ENCODE assay signal across 8 cellular contexts in genomic region chrX:26649534-26649933, GRCh38.
A peak's percentile ranks its signal among the peaks of the same experiment; 100 is the strongest.
DNase-seq lines count a peak whose midpoint lies in the region; ATAC-seq, FAIRE-seq and TF ChIP-seq lines count a peak whose summit lies in the region.

No MANE protein-coding gene starts in this region.

- no peak overlapping the region for H3K4me3 ChIP-seq in DND-41 (ENCODE audit: low read depth in 1 of 2, low read length in 2 of 2)
- no peak overlapping the region for H3K4me3 ChIP-seq in RWPE2 (ENCODE audit: severe bottlenecking)
- H3K4me3 ChIP-seq in kidney (ENCODE audit: low read length in 2 of 2), result no peak overlapping the region
- no peak overlapping the region for H3K4me3 ChIP-seq in aorta (ENCODE audit: low read length in 2 of 2)

- CTCF ChIA-PET in HEK293T (lab: Yijun Ruan, JAX), result no interaction called here

- intact Hi-C loops in kidney (cut with DNase I) (no loop called here), posterior cingulate gyrus (cut with DNase I) (no loop called here), aorta (cut with DNase I) (no loop called here)

- WGBS in aorta, 2 donors, result 42 to 57% methylated on average over 7 of the region's 7 CpGs

- H4K20me1 ChIP-seq in DND-41 (ENCODE audit: insufficient read depth, low read length), result no peaks in the 10 kb centered on the region

- H3K9ac ChIP-seq in DND-41 (ENCODE audit: low read depth, low read length), result no peak overlapping the region
- H3K9ac ChIP-seq in kidney (ENCODE audit: low read length in 2 of 2), result no peak overlapping the region

- no peaks in the 10 kb centered on the region for H3K9me3 ChIP-seq in DND-41 (ENCODE audit: insufficient read depth, low read length, severe bottlenecking)
- no peaks in the 10 kb centered on the region for H3K9me3 ChIP-seq in RWPE2 (ENCODE audit: severe bottlenecking)
- H3K9me3 ChIP-seq in kidney (ENCODE audit: control insufficient read depth in 1 of 2, low read length in 2 of 2), result peaks cover 0 to 5% of the 10 kb centered on the region in 2 donors
- H3K9me3 ChIP-seq in aorta (ENCODE audit: control insufficient read depth, low read length), result peaks cover 3% of the 10 kb centered on the region

- no peak for FAIRE-seq in kidney (lab: Jason Lieb, UNC)

- H3K79me2 ChIP-seq in DND-41 (ENCODE audit: insufficient read depth, low read length), result no peaks in the 10 kb centered on the region

- H3K36me3 ChIP-seq in DND-41 (ENCODE audit: insufficient read depth, low read length) (no peaks in the 10 kb centered on the region), RWPE2 (ENCODE audit: low read depth) (no peaks in the 10 kb centered on the region), kidney (ENCODE audit: control insufficient read depth in 1 of 2, insufficient read depth in 2 of 2, low read length in 2 of 2) (no peaks in the 10 kb centered on the region), aorta (ENCODE audit: control insufficient read depth in 1 of 2, insufficient read depth in 2 of 2, low read length in 1 of 2) (no peaks in the 10 kb centered on the region)

- H3K27me3 ChIP-seq in DND-41 (ENCODE audit: insufficient read depth, low read length, poor library complexity), result no peaks in the 10 kb centered on the region
- H3K27me3 ChIP-seq in RWPE2 (ENCODE audit: insufficient read depth, poor library complexity, severe bottlenecking), result no peaks in the 10 kb centered on the region
- no peaks in the 10 kb centered on the region for H3K27me3 ChIP-seq in aorta (ENCODE audit: control insufficient read depth in 1 of 2, insufficient read depth in 2 of 2, low read length in 1 of 2)

- TF ChIP-seq CTCF in DND-41 (IDR thresholded peaks at IDR 0.05; ENCODE audit: borderline replicate concordance, extremely low read depth, low read length, poor library complexity, severe bottlenecking) (peak; percentile 60), RWPE2 (IDR thresholded peaks at IDR 0.05; ENCODE audit: poor library complexity, severe bottlenecking) (peak; percentile 57), kidney (IDR thresholded peaks at IDR 0.05; ENCODE audit: borderline replicate concordance, extremely low read depth, insufficient read depth) (peak; percentile 20)

- no peaks in the 10 kb centered on the region for H3K4me1 ChIP-seq in DND-41 (ENCODE audit: insufficient read depth, low read length)
- H3K4me1 ChIP-seq in RWPE2 (ENCODE audit: insufficient read depth, poor library complexity, severe bottlenecking), result no peaks in the 10 kb centered on the region
- H3K4me1 ChIP-seq in kidney (ENCODE audit: control insufficient read depth in 1 of 2, insufficient read depth in 1 of 2, low read depth in 1 of 2, low read length in 2 of 2), result no peaks in the 10 kb centered on the region
- H3K4me1 ChIP-seq in aorta (ENCODE audit: control insufficient read depth in 1 of 2, insufficient read depth in 2 of 2, low read length in 2 of 2), result no peaks in the 10 kb centered on the region

- H3K27ac ChIP-seq in DND-41 (ENCODE audit: low read length), result no peak overlapping the region
- no peak overlapping the region for H3K27ac ChIP-seq in RWPE2 (ENCODE audit: poor library complexity, severe bottlenecking)
- no peak overlapping the region for H3K27ac ChIP-seq in kidney (ENCODE audit: low read depth in 2 of 2, low read length in 2 of 2)
- no peak overlapping the region for H3K27ac ChIP-seq in aorta (ENCODE audit: low read depth in 1 of 2, low read length in 2 of 2)

- no peak overlapping the region for H3K4me2 ChIP-seq in DND-41 (ENCODE audit: insufficient read depth, low read length)

- POLR2A ChIA-PET in HEK293T (lab: Yijun Ruan, JAX), result no interaction called here

- DNase-seq in DND-41, result no peak
- peak; percentile 15 for DNase-seq in HEK293T (ENCODE audit: extremely low spot score)
- no peak for DNase-seq in RWPE2 (ENCODE audit: low spot score)
- no peak for DNase-seq in kidney
- no peak for DNase-seq in central memory CD4-positive, alpha-beta T cell
- no peak for DNase-seq in posterior cingulate gyrus
- no peak for DNase-seq in aorta
- DNase-seq in stimulated activated naive CD8-positive, alpha-beta T cell treated with anti-CD3 and anti-CD28 coated beads, Interleukin-15, Interleukin-2, amounts not matched to agents 100 U/mL and 50 U/mL, for 24 hours, result no peak

- H2AFZ ChIP-seq in DND-41 (ENCODE audit: low read depth, low read length), result no peak overlapping the region

- no peak for ATAC-seq in DND-41 (ENCODE audit: insufficient read depth, low read depth)
- ATAC-seq in RWPE2 (ENCODE audit: low read depth), result no peak
- ATAC-seq in aorta (ENCODE audit: low FRiP score), result no peak
- no peak for ATAC-seq in stimulated activated naive CD8-positive, alpha-beta T cell treated with anti-CD3 and anti-CD28 coated beads, Interleukin-15, Interleukin-2, amounts not matched to agents 100 U/mL and 50 U/mL, for 24 hours

TF ChIP-seq in HEK293T, 16 proteins besides CTCF, POLR2A, EP300 and RAD21:
- TF ChIP-seq LEF1 (IDR thresholded peaks at IDR 0.05; ENCODE audit: borderline replicate concordance) (no peak), ARNT (IDR thresholded peaks at IDR 0.05) (no peak), SP1 (IDR thresholded peaks at IDR 0.05) (no peak), PKNOX1 (IDR thresholded peaks at IDR 0.05) (no peak), ZNF384 (IDR thresholded peaks at IDR 0.05) (no peak), FOXA1 (IDR thresholded peaks at IDR 0.05) (no peak), NFRKB (IDR thresholded peaks at IDR 0.05) (no peak), SUZ12 (IDR thresholded peaks at IDR 0.05) (no peak), BHLHE40 (IDR thresholded peaks at IDR 0.05; ENCODE audit: borderline replicate concordance) (no peak), L3MBTL2 (conservative IDR thresholded peaks at IDR 0.05) (no peak), TARDBP (IDR thresholded peaks at IDR 0.05) (no peak), FOXM1 (IDR thresholded peaks at IDR 0.05; ENCODE audit: borderline replicate concordance) (no peak), ELF4 (IDR thresholded peaks at IDR 0.05) (no peak), FOXK2 (IDR thresholded peaks at IDR 0.05) (no peak), CTBP1 (IDR thresholded peaks at IDR 0.05; ENCODE audit: borderline replicate concordance) (no peak), HDGF (IDR thresholded peaks at IDR 0.05; ENCODE audit: borderline replicate concordance) (no peak)
